8 cellular contexts compared by ENCODE assay signal in the genomic region with DNA sequence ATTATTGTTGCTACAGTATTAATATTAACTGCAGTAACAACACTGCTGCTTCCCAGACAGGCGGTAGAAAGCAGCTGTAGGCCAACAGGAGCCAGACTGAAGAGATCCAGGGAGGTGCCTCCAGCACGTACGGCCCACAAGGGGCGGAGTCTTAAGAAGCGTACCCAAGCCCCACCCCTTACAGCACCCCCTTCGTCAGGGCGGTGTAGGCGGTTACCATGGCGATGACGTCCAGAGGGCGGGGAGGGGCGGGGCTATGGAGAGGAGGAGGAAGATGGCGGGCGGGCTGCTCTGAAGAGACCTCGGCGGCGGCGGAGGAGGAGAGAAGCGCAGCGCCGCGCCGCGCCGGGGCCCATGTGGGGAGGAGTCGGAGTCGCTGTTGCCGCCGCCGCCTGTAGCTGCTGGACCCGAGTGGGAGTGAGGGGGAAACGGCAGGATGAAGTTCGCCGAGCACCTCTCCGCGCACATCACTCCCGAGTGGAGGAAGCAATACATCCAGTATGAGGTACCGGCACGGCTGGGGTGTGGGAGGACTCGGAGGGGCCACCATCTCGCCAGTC. TPM values are rescaled to one million over a fixed set of nuclear protein-coding genes. Genes with fewer than 3 reads are reported as not detected.
DNase-seq lines count a peak whose midpoint lies in the region; ATAC-seq, FAIRE-seq and TF ChIP-seq lines count a peak whose summit lies in the region.

A gene (plus strand): TSS at position 257 of the 560 bp plus-strand sequence. CDS start 180 bp downstream, at position 437.

- DNase-seq in NCI-H2107 treated with DMSO at 0.1 percent for 48 hours (lab: John Stamatoyannopoulos, UW; ENCODE audit: unreplicated experiment) (peak; percentile 98), body of pancreas (peak; percentile 99), iPS DF 4.7 (ENCODE audit: extremely low read depth, low spot score) (peak; percentile 87), gastrocnemius medialis (peak; percentile 98 to 99)

- peak within 1 kb of the TSS; percentile 84 to 92 (median 88) for H3K27ac ChIP-seq in body of pancreas
- H3K27ac ChIP-seq in gastrocnemius medialis: peak within 1 kb of the TSS; percentile 83 to 97 (median 90)

- TF ChIP-seq CTCF in body of pancreas (IDR thresholded peaks at IDR 0.05) (peak in 6 of 7 experiments; percentile 10 to 63 (median 48)), gastrocnemius medialis (IDR thresholded peaks at IDR 0.05 in 4 of 5, conservative IDR thresholded peaks at IDR 0.05 in 1 of 5) (peak in 4 of 5 experiments; percentile 17 to 58 (median 33))

- ATAC-seq in GM18520 (IDR thresholded peaks at IDR 0.05; ENCODE audit: unreplicated experiment): peak; percentile 91
- ATAC-seq in HG03064 (IDR thresholded peaks at IDR 0.05; ENCODE audit: low read depth, unreplicated experiment): peak; percentile 98
- ATAC-seq in body of pancreas: peak; percentile 97
- peak; percentile 97 for ATAC-seq in gastrocnemius medialis

- intact Hi-C loops in body of pancreas (cut with DNase I) (loop anchor here (10.0 kb wide), 1 partner anchor 233 kb away; no protein-coding TSS in a partner anchor), gastrocnemius medialis (cut with DNase I; ENCODE audit: low total_unique reads) (loop anchor here (1.0 to 10.0 kb wide), 6 partner anchors 22 to 533 kb away; a partner anchor contains a TSS)

- H3K9me3 ChIP-seq in body of pancreas: no peaks in the 10 kb centered on the region
- H3K9me3 ChIP-seq in gastrocnemius medialis: no peaks in the 10 kb centered on the region

- H3K4me1 ChIP-seq in body of pancreas (peaks cover 45% of the 10 kb centered on the region), gastrocnemius medialis (peaks cover 32 to 34% of the 10 kb centered on the region in 2 donors)

- peak; percentile 96 for FAIRE-seq in A204.1 (lab: Jason Lieb, UNC)
- FAIRE-seq in TTC549 (lab: Jason Lieb, UNC): peak; percentile 98

- peak within 1 kb of the TSS; percentile 74 to 100 for H3K4me3 ChIP-seq in body of pancreas
- H3K4me3 ChIP-seq in gastrocnemius medialis: peak within 1 kb of the TSS; percentile 75 to 100 (median 92)

- in situ Hi-C loops in gastrocnemius medialis (cut with MboI; ENCODE audit: low sequenced_read_pairs in 4 of 4): loop anchor here in 1 of 4 donors (25.0 kb wide), 1 partner anchor 230 kb away; no protein-coding TSS in a partner anchor

- WGBS in body of pancreas, 2 donors: 0% methylated on average over 25 to 41 of the region's 41 CpGs

- H3K36me3 ChIP-seq in body of pancreas (replicated peaks in 1 of 2; ENCODE audit: insufficient read depth in 1 of 2, low read depth in 2 of 2): no peaks in the 10 kb centered on the region
- no peaks in the 10 kb centered on the region for H3K36me3 ChIP-seq in gastrocnemius medialis

- H3K27me3 ChIP-seq in body of pancreas: no peaks in the 10 kb centered on the region
- no peaks in the 10 kb centered on the region for H3K27me3 ChIP-seq in gastrocnemius medialis

- TF ChIP-seq POLR2A in body of pancreas (IDR thresholded peaks at IDR 0.05) (peak; percentile 86 to 96 (median 93)), gastrocnemius medialis (IDR thresholded peaks at IDR 0.05) (peak; percentile 85 to 95)

RNA-seq across cellular contexts. Expression of the gene that starts here (rescaled TPM):
- 10 to 100 TPM; 11.5 to 13.0 TPM for total RNA-seq in body of pancreas
- 10 to 100 TPM; 14.5 to 24.9 (median 18.6) TPM for total RNA-seq in gastrocnemius medialis

Comparison
In these comparisons a context has a peak if more than half of its experiments do, and no peak if none do; other contexts are left out.
1. Peak in every context shown above with its lines: DNase-seq, ATAC-seq, H3K4me3 ChIP-seq and H3K27ac ChIP-seq.